Comparison of ENCODE assay signal across 8 cellular contexts in the genomic region with DNA sequence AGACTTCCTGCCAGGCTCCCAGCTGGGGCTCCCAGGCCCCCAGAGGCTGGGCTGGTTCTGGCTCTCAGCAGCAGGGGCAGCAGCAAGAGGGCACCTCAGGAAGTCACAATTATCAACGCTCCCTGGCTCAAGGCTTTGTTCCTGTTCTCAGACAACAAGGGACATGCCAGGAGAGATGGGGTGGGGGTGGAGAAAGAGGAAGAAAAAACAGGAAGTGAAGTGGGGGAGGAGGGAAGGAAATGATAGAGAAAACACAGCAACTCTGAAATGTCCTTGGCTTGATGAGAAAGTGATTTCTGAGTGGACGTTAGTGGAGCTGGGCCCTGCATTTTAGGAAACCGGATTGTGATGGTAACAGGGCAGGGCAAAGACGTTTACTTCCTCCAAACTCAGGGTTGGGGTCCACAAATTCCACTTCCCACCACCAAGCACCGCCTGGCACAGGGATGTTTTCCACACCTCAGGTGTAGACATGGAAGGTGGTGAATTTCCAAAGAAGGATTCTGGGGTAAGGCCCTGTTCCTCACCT. TPM values are rescaled to one million over a fixed set of nuclear protein-coding genes. Genes with fewer than 3 reads are reported as not detected.
DNase-seq lines count a peak whose midpoint lies in the region; ATAC-seq and TF ChIP-seq lines count a peak whose summit lies in the region.

No MANE protein-coding gene starts in this region.

- peaks cover 43% of the 10 kb centered on the region for H3K4me1 Mint-ChIP-seq in activated T-cell treated with anti-CD3 and anti-CD28 coated beads, Interleukin-2, amount 50 U/mL, for 24 hours (ENCODE audit: low read depth)
- peaks cover 54% of the 10 kb centered on the region for H3K4me1 Mint-ChIP-seq in activated T-cell treated with anti-CD3 and anti-CD28 coated beads, Interleukin-2, amount 50 U/mL, for 4 hours (ENCODE audit: low read depth)
- H3K4me1 Mint-ChIP-seq in T-cell (peaks cover 43 to 81% (median 66%) of the 10 kb centered on the region in 3 donors), type B pancreatic cell (ENCODE audit: unreplicated experiment) (peaks cover 19% of the 10 kb centered on the region)

- H3K36me3 Mint-ChIP-seq in activated T-cell treated with anti-CD3 and anti-CD28 coated beads, Interleukin-2, amount 50 U/mL, for 24 hours (ENCODE audit: low read depth): no peaks in the 10 kb centered on the region
- no peaks in the 10 kb centered on the region for H3K36me3 Mint-ChIP-seq in activated T-cell treated with anti-CD3 and anti-CD28 coated beads, Interleukin-2, amount 50 U/mL, for 4 hours (ENCODE audit: insufficient read depth)
- H3K36me3 Mint-ChIP-seq in T-cell (no peaks in the 10 kb centered on the region), type B pancreatic cell (peaks cover 12% of the 10 kb centered on the region)

- H3K27me3 Mint-ChIP-seq in activated T-cell treated with anti-CD3 and anti-CD28 coated beads, Interleukin-2, amount 50 U/mL, for 24 hours: no peaks in the 10 kb centered on the region
- H3K27me3 Mint-ChIP-seq in activated T-cell treated with anti-CD3 and anti-CD28 coated beads, Interleukin-2, amount 50 U/mL, for 4 hours (ENCODE audit: low read depth): no peaks in the 10 kb centered on the region
- H3K27me3 Mint-ChIP-seq in T-cell: peaks cover 0 to 6% of the 10 kb centered on the region in 2 donors
- H3K27me3 Mint-ChIP-seq in type B pancreatic cell: no peaks in the 10 kb centered on the region

- CTCF ChIA-PET in T-cell (lab: Charles Lee): no interaction called here

- no peak for DNase-seq in activated T-cell treated with anti-CD3 and anti-CD28 coated beads, Interleukin-2, amount 50 U/mL, for 24 hours
- no peak for DNase-seq in activated T-cell treated with anti-CD3 and anti-CD28 coated beads, Interleukin-2, amount 50 U/mL, for 4 hours
- DNase-seq in T-cell (peak in 2 of 34 experiments; percentile 3 to 35), left lobe of liver (ENCODE audit: low spot score) (no peak), type B pancreatic cell (ENCODE audit: extremely low spot score, unreplicated experiment) (no peak), HPDE6-E6E7 (ENCODE audit: extremely low spot score) (no peak), SW480 (ENCODE audit: low spot score) (no peak)

- H3K4me3 Mint-ChIP-seq in activated T-cell treated with anti-CD3 and anti-CD28 coated beads, Interleukin-2, amount 50 U/mL, for 24 hours: no peak overlapping the region
- no peak overlapping the region for H3K4me3 Mint-ChIP-seq in activated T-cell treated with anti-CD3 and anti-CD28 coated beads, Interleukin-2, amount 50 U/mL, for 4 hours
- H3K4me3 Mint-ChIP-seq in T-cell (peak overlapping the region in 1 of 3 donors; percentile 23), type B pancreatic cell (peak overlapping the region; percentile 41)

- H3K27ac Mint-ChIP-seq in activated T-cell treated with anti-CD3 and anti-CD28 coated beads, Interleukin-2, amount 50 U/mL, for 24 hours: peak overlapping the region; percentile 16
- H3K27ac Mint-ChIP-seq in T-cell (peak overlapping the region; percentile 35 to 54), type B pancreatic cell (peak overlapping the region; percentile 67)

- no peak for TF ChIP-seq CTCF in type B pancreatic cell (conservative IDR thresholded peaks at IDR 0.05)

- POLR2A ChIA-PET in T-cell (lab: Charles Lee): interaction anchor here in 1 of 2 donors (0.6 kb wide), 1 partner anchor 13 kb away, joined by 3 read pairs; no protein-coding TSS in a partner anchor

- ATAC-seq in activated T-cell treated with anti-CD3 and anti-CD28 coated beads, Interleukin-2, amount 50 U/mL, for 4 hours: no peak
- ATAC-seq in T-cell (replicated peaks in 1 of 4) (peak in 1 of 4 experiments; percentile 19), left lobe of liver (peak; percentile 50), HG02763 (IDR thresholded peaks at IDR 0.05; ENCODE audit: unreplicated experiment) (no peak)

- no peaks in the 10 kb centered on the region for H3K9me3 Mint-ChIP-seq in activated T-cell treated with anti-CD3 and anti-CD28 coated beads, Interleukin-2, amount 50 U/mL, for 24 hours
- H3K9me3 Mint-ChIP-seq in activated T-cell treated with anti-CD3 and anti-CD28 coated beads, Interleukin-2, amount 50 U/mL, for 4 hours: no peaks in the 10 kb centered on the region
- H3K9me3 Mint-ChIP-seq in T-cell (no peaks in the 10 kb centered on the region), type B pancreatic cell (no peaks in the 10 kb centered on the region)

RNA-seq across cellular contexts. Expression of a gene that starts 40.4 kb away (rescaled TPM):
- total RNA-seq in activated T-cell treated with anti-CD3 and anti-CD28 coated beads, Interleukin-2, amount 50 U/mL, for 4 hours: 1 to 10 TPM in 2 of 3 donors, under 1 TPM in 1; 0.51 to 1.8 (median 1.8) TPM
- total RNA-seq in T-cell (1 to 10 TPM; 1.8 to 3.5 (median 2.8) TPM), left lobe of liver (1.7 TPM), type B pancreatic cell (ENCODE audit: low replicate concordance) (6.5 and 28.2 TPM in 2 replicates)

Comparison
In these comparisons a context has a peak if more than half of its experiments do, and no peak if none do; other contexts are left out.
1. H3K27ac Mint-ChIP-seq: peak in every context shown above with its lines; median percentile 67 in type B pancreatic cell; 44 in T-cell; 16 in activated T-cell treated with anti-CD3 and anti-CD28 coated beads, Interleukin-2, amount 50 U/mL, for 24 hours.